ENCODE assay signal across 1 cellular context in genomic region chr22:20955548-20955947, GRCh38.
TF ChIP-seq lines count a peak whose summit lies in the region.

No MANE protein-coding gene starts in this region.

TF ChIP-seq in endothelial cell of umbilical vein, 7 proteins besides CTCF, POLR2A, EP300 and RAD21:
- TF ChIP-seq MYC (IDR thresholded peaks at IDR 0.05; ENCODE audit: low read depth, low read length) (no peak), JUN (IDR thresholded peaks at IDR 0.05; ENCODE audit: borderline replicate concordance, insufficient read depth, insufficient read length, low read depth) (no peak)
